In the genomic region with DNA sequence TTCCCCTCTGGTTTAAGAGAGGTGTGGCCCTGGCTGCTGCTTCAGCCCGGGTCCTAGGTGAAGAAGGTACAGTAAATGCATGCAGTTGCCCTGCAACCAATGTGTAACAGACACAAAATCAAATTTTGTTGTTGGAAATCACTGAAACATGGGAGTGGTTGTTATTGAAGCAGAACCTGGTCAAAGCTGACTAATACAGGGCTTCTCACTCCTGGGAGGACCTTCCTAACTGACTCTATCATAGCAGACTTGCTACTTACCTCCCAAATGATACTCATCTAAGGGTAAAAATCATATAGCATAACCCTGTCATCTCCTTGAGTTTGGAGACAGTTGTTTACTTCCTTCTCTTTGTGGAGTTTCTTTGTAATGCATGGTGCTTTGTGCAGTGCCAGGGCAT, we compare ENCODE assay signal across 23 cellular contexts.
"Had no signal": no experiment of that assay in that cellular context is flagged by ENCODE, and none has a peak within 500 bp of the region (broad histone marks: within the 10 kb centered on the region; RNA-seq: fewer than 3 reads in every experiment).

No MANE protein-coding gene starts in this region.

- H3K27me3 Mint-ChIP-seq: activated naive CD4-positive, alpha-beta T cell treated with anti-CD3 and anti-CD28 coated beads, Interleukin-2, amount 50 U/mL, for 24 hours had no signal

- H3K27ac Mint-ChIP-seq: activated naive CD4-positive, alpha-beta T cell treated with anti-CD3 and anti-CD28 coated beads, Interleukin-2, amount 50 U/mL, for 24 hours; nephron progenitor cell; stimulated activated naive CD8-positive, alpha-beta T cell treated with anti-CD3 and anti-CD28 coated beads, Interleukin-15, amount 100 ng/mL, for 72 hours had no signal

- H3K9me3 Mint-ChIP-seq: activated naive CD4-positive, alpha-beta T cell treated with anti-CD3 and anti-CD28 coated beads, Interleukin-2, amount 50 U/mL, for 24 hours had no signal

- H3K27me3 ChIP-seq: cardiac muscle cell, hepatocyte, suprapubic skin had no signal

- H3K36me3 Mint-ChIP-seq: activated naive CD4-positive, alpha-beta T cell treated with anti-CD3 and anti-CD28 coated beads, Interleukin-2, amount 50 U/mL, for 24 hours had no signal

- H3K27ac ChIP-seq: cardiac muscle cell, hepatocyte, suprapubic skin, VCaP had no signal

- H2AFZ ChIP-seq: hepatocyte had no signal

- H3K4me1 Mint-ChIP-seq: stimulated activated naive CD8-positive, alpha-beta T cell treated with anti-CD3 and anti-CD28 coated beads, Interleukin-15, amount 100 ng/mL, for 72 hours had no signal

- DNase-seq: activated CD4-positive, alpha-beta T cell treated with anti-CD3 and anti-CD28 coated beads, Interleukin-2, amount 50 U/mL, for 1 hour; activated CD4-positive, CD25-positive, alpha-beta regulatory T cell treated with anti-CD3 and anti-CD28 coated beads, Interleukin-2, amount 50 U/mL, for 72 hours; activated CD8-positive, alpha-beta memory T cell treated with anti-CD3 and anti-CD28 coated beads for 24 hours; activated CD8-positive, alpha-beta memory T cell treated with anti-CD3 and anti-CD28 coated beads, Interleukin-2, amount 50 U/mL, for 48 hours; activated effector memory CD4-positive, alpha-beta T cell treated with Interleukin-2 at 50 U/mL for 16 hours; activated T-cell treated with anti-CD3 and anti-CD28 coated beads, Interleukin-2, amount 50 U/mL, for 48 hours; erythroblast; left colon; midbrain; nephron progenitor cell; nucleus accumbens; small intestine; stimulated activated CD4-positive, alpha-beta T cell treated with anti-CD3 and anti-CD28 coated beads, Interleukin-4, amount 100 ng/mL, for 1 hour; stimulated activated naive CD8-positive, alpha-beta T cell treated with anti-CD3 and anti-CD28 coated beads, Interleukin-15, amount 100 ng/mL, for 72 hours; T-helper 2 cell had no signal

- ATAC-seq: left colon; stimulated activated naive CD8-positive, alpha-beta T cell treated with anti-CD3 and anti-CD28 coated beads, Interleukin-15, amount 100 ng/mL, for 72 hours had no signal

- FAIRE-seq: colon, endometrium, small intestine had no signal

- H3K4me2 ChIP-seq: hepatocyte had no signal

- H3K4me3 ChIP-seq: cardiac muscle cell, hepatocyte, lung, suprapubic skin had no signal

- H3K9me3 ChIP-seq: suprapubic skin had no signal

- H3K36me3 ChIP-seq: cardiac muscle cell, suprapubic skin had no signal

- H3K4me3 Mint-ChIP-seq: activated naive CD4-positive, alpha-beta T cell treated with anti-CD3 and anti-CD28 coated beads, Interleukin-2, amount 50 U/mL, for 24 hours; nephron progenitor cell; stimulated activated naive CD8-positive, alpha-beta T cell treated with anti-CD3 and anti-CD28 coated beads, Interleukin-15, amount 100 ng/mL, for 72 hours had no signal

- H3K79me2 ChIP-seq: hepatocyte had no signal
